ENCODE assay signal across 9 cellular contexts in genomic region chr20:35312348-35312747, GRCh38. TPM values are rescaled to one million over a fixed set of nuclear protein-coding genes. Genes with fewer than 3 reads are reported as not detected.
DNase-seq lines count a peak whose midpoint lies in the region; ATAC-seq and TF ChIP-seq lines count a peak whose summit lies in the region.
"Had no signal": no experiment of that assay in that cellular context is flagged by ENCODE, and none has a peak within 500 bp of the region (broad histone marks: within the 10 kb centered on the region; RNA-seq: fewer than 3 reads in every experiment).

No MANE protein-coding gene starts in this region.

- no peaks in the 10 kb centered on the region; the same call in 2 of the 3 replicates for H3K9me3 Mint-ChIP-seq in GM23338

- H3K27ac Mint-ChIP-seq in GM23338, result peak overlapping the region; percentile 90

- no peaks in the 10 kb centered on the region for H3K9me2 ChIP-seq in GM23338 (ENCODE audit: insufficient read depth)

- peak overlapping the region; percentile 46; the same call in 1 of the 2 replicates for H3K27ac ChIP-seq in GM23338 (ENCODE audit: low read depth)
- H3K27ac ChIP-seq in brain microvascular endothelial cell, result peak overlapping the region; percentile 82

- ATAC-seq in GM23338 (peak; percentile 51), HG02840 (IDR thresholded peaks at IDR 0.05; ENCODE audit: low FRiP score, unreplicated experiment) (no peak), GM18517 (IDR thresholded peaks at IDR 0.05; ENCODE audit: unreplicated experiment) (no peak), GM18873 (IDR thresholded peaks at IDR 0.05; ENCODE audit: low FRiP score, unreplicated experiment) (no peak)

- H3K4me1 Mint-ChIP-seq in GM23338, result peaks cover 35% of the 10 kb centered on the region

- no peaks in the 10 kb centered on the region for H4K20me1 ChIP-seq in GM23338 (replicated peaks; ENCODE audit: insufficient read depth)

- no peaks in the 10 kb centered on the region for H3K79me2 ChIP-seq in GM23338 (replicated peaks; ENCODE audit: insufficient read depth)

- TF ChIP-seq CTCF in GM23338 (conservative IDR thresholded peaks at IDR 0.05; ENCODE audit: low read depth in 2 of 2), result no peak
- no peak for TF ChIP-seq CTCF in brain microvascular endothelial cell (IDR thresholded peaks at IDR 0.05; ENCODE audit: low read depth, low read length, missing control alignments)

- peaks cover 3% of the 10 kb centered on the region for H3K27me3 Mint-ChIP-seq in GM23338 (ENCODE audit: insufficient read depth, low read depth, poor library complexity)

- H2AFZ ChIP-seq in GM23338, result no peak overlapping the region

- DNase-seq in GM23338 (ENCODE audit: low spot score), result peak; percentile 35
- DNase-seq in NCI-H226, result peak; percentile 97
- DNase-seq in brain microvascular endothelial cell, result peak; percentile 89
- peak; percentile 60 for DNase-seq in myocyte (ENCODE audit: low read depth)
- DNase-seq: midbrain, OCI-M1 had no signal

- H3K4me3 Mint-ChIP-seq in GM23338, result no peak overlapping the region

- H3K36me3 Mint-ChIP-seq in GM23338 (ENCODE audit: low read depth), result peaks cover 4% of the 10 kb centered on the region; the same call in 1 of the 3 replicates

- peaks cover 4% of the 10 kb centered on the region; the same call in 1 of the 2 replicates for H3F3A ChIP-seq in GM23338 (replicated peaks; ENCODE audit: low read depth)

- H3K36me3 ChIP-seq in GM23338 (ENCODE audit: insufficient read depth) (no peaks in the 10 kb centered on the region), brain microvascular endothelial cell (replicated peaks) (no peaks in the 10 kb centered on the region)

- H3K4me3 ChIP-seq in GM23338 (no peak overlapping the region), brain microvascular endothelial cell (ENCODE audit: low read depth, low read length) (no peak overlapping the region)

- H3K27me3 ChIP-seq in GM23338 (ENCODE audit: insufficient read depth) (no peaks in the 10 kb centered on the region), brain microvascular endothelial cell (replicated peaks) (no peaks in the 10 kb centered on the region)

- H3K4me2 ChIP-seq in GM23338, result peak overlapping the region; percentile 53; the same call in 1 of the 2 replicates

- peaks cover 24% of the 10 kb centered on the region for H3K4me1 ChIP-seq in GM23338 (ENCODE audit: insufficient read depth)

- in situ Hi-C loops in brain microvascular endothelial cell (cut with HindIII; ENCODE audit: low pct_ligation_motif_present, low sequenced_read_pairs), result no loop called here

TF ChIP-seq in GM23338, 12 proteins besides CTCF, POLR2A, EP300 and RAD21 (continues in another document):
- TF ChIP-seq CREB1 (CRISPR knock-in tag; IDR thresholded peaks at IDR 0.05; ENCODE audit: low read depth) (no peak), STAT1 (IDR thresholded peaks at IDR 0.05; ENCODE audit: unreplicated experiment) (no peak), ZNF462 (CRISPR knock-in tag; IDR thresholded peaks at IDR 0.05) (no peak), POLR2AphosphoS5 (IDR thresholded peaks at IDR 0.05; ENCODE audit: low read depth) (no peak), REST (IDR thresholded peaks at IDR 0.05; ENCODE audit: unreplicated experiment) (no peak), EZH2 (IDR thresholded peaks at IDR 0.05; ENCODE audit: low read depth, unreplicated experiment) (no peak)

RNA-seq across cellular contexts. Expression of gene FAM83C, which starts 20.1 kb away (rescaled TPM):
- total RNA-seq in GM23338 (2014; rRNA removed; shearing (Covaris generic)), result 0.10 TPM in 1 of 2 replicates, not detected in the other
- not detected in 2 replicates for polyA plus RNA-seq in GM23338 (2016; fragmentation: Nextera tagmentation; extraction: Ambion mirVana)
- not detected in 2 replicates for total RNA-seq in myocyte
- not detected for polyA plus RNA-seq in myocyte (2012)

RNA-seq across cellular contexts. Expression of gene EIF6, which starts 27.8 kb away (rescaled TPM):
- total RNA-seq in GM23338 (2014; rRNA removed; shearing (Covaris generic)), result 149 and 152 TPM in 2 replicates
- 215 and 220 TPM in 2 replicates for polyA plus RNA-seq in GM23338 (2016; fragmentation: Nextera tagmentation; extraction: Ambion mirVana)
- 79.4 and 88.0 TPM in 2 replicates for total RNA-seq in myocyte
- 155 TPM for polyA plus RNA-seq in myocyte (2012)

RNA-seq across cellular contexts. Expression of gene MMP24OS, which starts 34.4 kb away (rescaled TPM):
- total RNA-seq in GM23338 (2014; rRNA removed; shearing (Covaris generic)), result 10.5 and 14.6 TPM in 2 replicates
- 25.4 and 31.6 TPM in 2 replicates for polyA plus RNA-seq in GM23338 (2016; fragmentation: Nextera tagmentation; extraction: Ambion mirVana)
- 18.9 and 21.4 TPM in 2 replicates for total RNA-seq in myocyte
- 84.6 TPM for polyA plus RNA-seq in myocyte (2012)

Comparison
In these comparisons a context has a peak if more than half of its experiments do, and no peak if none do; other contexts are left out.
1. DNase-seq: peak in every context shown above with its lines; median percentile 97 in NCI-H226; 89 in brain microvascular endothelial cell; 60 in myocyte; 35 in GM23338.